In genomic region chr4:37439809-37440518, GRCh38 we compare ENCODE assay signal across 12 cellular contexts.
"Had no signal": no experiment of that assay in that cellular context is flagged by ENCODE, and none has a peak within 500 bp of the region (broad histone marks: within the 10 kb centered on the region; RNA-seq: fewer than 3 reads in every experiment).

No MANE protein-coding gene starts in this region.

- H3K27ac Mint-ChIP-seq: activated naive CD8-positive, alpha-beta T cell treated with anti-CD3 and anti-CD28 coated beads, Interleukin-2, amount 10 ng/mL, durations not matched to agents 7 days and 5 days; activated T-helper 1 cell treated with anti-CD3 and anti-CD28 coated beads, Interleukin-12 subunit alpha, Interleukin-12 subunit beta, Interleukin-2, Interleukin-4 antibody, amounts not matched to agents 30 ng/mL and 10 ng/mL and 1 ng/mL, durations not matched to agents 14 hours and 24 hours and 36 hours; dendritic cell treated with granulocyte-macrophage colony-stimulating factor and Interleukin-4, amounts not matched to agents 40 ng/mL and 50 ng/mL, for 4 days; mesothelial cell of epicardium had no signal

- DNase-seq: activated CD4-positive, alpha-beta T cell treated with anti-CD3 and anti-CD28 coated beads, Interleukin-2, amount 50 U/mL, for 1 hour; activated CD8-positive, alpha-beta memory T cell treated with anti-CD3 and anti-CD28 coated beads for 24 hours; activated naive CD8-positive, alpha-beta T cell treated with anti-CD3 and anti-CD28 coated beads, Interleukin-2, amount 10 ng/mL, durations not matched to agents 7 days and 5 days; effector memory CD4-positive, alpha-beta T cell; foreskin melanocyte; T-helper 9 cell; tibial artery had no signal

- H3K27me3 ChIP-seq: tibial artery had no signal

- H3K4me3 ChIP-seq: lung, skin epidermis, tibial artery had no signal

- H3K27me3 Mint-ChIP-seq: dendritic cell treated with granulocyte-macrophage colony-stimulating factor and Interleukin-4, amounts not matched to agents 40 ng/mL and 50 ng/mL, for 4 days had no signal

- H3K9me3 Mint-ChIP-seq: activated naive CD8-positive, alpha-beta T cell treated with anti-CD3 and anti-CD28 coated beads, Interleukin-2, amount 10 ng/mL, durations not matched to agents 7 days and 5 days; activated T-helper 1 cell treated with anti-CD3 and anti-CD28 coated beads, Interleukin-12 subunit alpha, Interleukin-12 subunit beta, Interleukin-2, Interleukin-4 antibody, amounts not matched to agents 30 ng/mL and 10 ng/mL and 1 ng/mL, durations not matched to agents 14 hours and 24 hours and 36 hours; dendritic cell treated with granulocyte-macrophage colony-stimulating factor and Interleukin-4, amounts not matched to agents 40 ng/mL and 50 ng/mL, for 4 days; mesothelial cell of epicardium had no signal

- H3K36me3 Mint-ChIP-seq: activated naive CD8-positive, alpha-beta T cell treated with anti-CD3 and anti-CD28 coated beads, Interleukin-2, amount 10 ng/mL, durations not matched to agents 7 days and 5 days; mesothelial cell of epicardium had no signal

- H3K36me3 ChIP-seq: tibial artery had no signal

- H3K4me1 Mint-ChIP-seq: activated naive CD8-positive, alpha-beta T cell treated with anti-CD3 and anti-CD28 coated beads, Interleukin-2, amount 10 ng/mL, durations not matched to agents 7 days and 5 days had no signal

- H3K9me3 ChIP-seq: tibial artery had no signal

- H3K4me3 Mint-ChIP-seq: activated naive CD8-positive, alpha-beta T cell treated with anti-CD3 and anti-CD28 coated beads, Interleukin-2, amount 10 ng/mL, durations not matched to agents 7 days and 5 days; activated T-helper 1 cell treated with anti-CD3 and anti-CD28 coated beads, Interleukin-12 subunit alpha, Interleukin-12 subunit beta, Interleukin-2, Interleukin-4 antibody, amounts not matched to agents 30 ng/mL and 10 ng/mL and 1 ng/mL, durations not matched to agents 14 hours and 24 hours and 36 hours; dendritic cell treated with granulocyte-macrophage colony-stimulating factor and Interleukin-4, amounts not matched to agents 40 ng/mL and 50 ng/mL, for 4 days; mesothelial cell of epicardium had no signal

- H3K27ac ChIP-seq: tibial artery had no signal

- H3K4me1 ChIP-seq: tibial artery had no signal
